Comparison of ENCODE assay signal across 2 cellular contexts in the genomic region with DNA sequence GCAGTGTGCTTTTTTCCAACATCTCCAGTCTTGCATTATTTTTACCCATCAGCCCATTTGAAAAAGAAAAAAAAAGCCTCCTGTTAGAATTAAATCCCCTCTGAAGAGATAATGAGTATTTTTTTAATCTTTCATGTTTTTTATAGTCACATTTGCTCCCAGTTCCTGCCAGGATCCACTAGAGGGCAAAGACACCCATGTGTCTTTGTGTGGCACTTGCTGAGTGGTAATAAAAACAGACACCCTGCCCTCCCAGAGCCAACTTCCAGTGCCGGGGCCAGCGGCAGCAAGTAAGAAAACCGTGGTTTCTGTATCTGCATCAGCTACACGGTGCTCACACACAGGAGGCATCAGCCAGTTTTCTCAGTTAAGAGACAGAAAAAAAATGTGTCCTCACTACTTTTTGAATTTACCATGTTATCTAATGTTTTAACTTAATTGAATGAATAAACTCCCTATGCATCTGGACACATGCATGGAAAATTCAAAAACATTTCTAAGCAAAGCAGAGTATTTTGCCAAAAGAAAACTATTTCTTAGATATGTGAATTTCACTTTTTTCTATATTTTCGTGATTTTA.
TF ChIP-seq lines count a peak whose summit lies in the region.

No MANE protein-coding gene starts in this region.

TF ChIP-seq in liver, 16 proteins besides CTCF, POLR2A, EP300 and RAD21 (continued from another document):
- TF ChIP-seq, protein P1, sequence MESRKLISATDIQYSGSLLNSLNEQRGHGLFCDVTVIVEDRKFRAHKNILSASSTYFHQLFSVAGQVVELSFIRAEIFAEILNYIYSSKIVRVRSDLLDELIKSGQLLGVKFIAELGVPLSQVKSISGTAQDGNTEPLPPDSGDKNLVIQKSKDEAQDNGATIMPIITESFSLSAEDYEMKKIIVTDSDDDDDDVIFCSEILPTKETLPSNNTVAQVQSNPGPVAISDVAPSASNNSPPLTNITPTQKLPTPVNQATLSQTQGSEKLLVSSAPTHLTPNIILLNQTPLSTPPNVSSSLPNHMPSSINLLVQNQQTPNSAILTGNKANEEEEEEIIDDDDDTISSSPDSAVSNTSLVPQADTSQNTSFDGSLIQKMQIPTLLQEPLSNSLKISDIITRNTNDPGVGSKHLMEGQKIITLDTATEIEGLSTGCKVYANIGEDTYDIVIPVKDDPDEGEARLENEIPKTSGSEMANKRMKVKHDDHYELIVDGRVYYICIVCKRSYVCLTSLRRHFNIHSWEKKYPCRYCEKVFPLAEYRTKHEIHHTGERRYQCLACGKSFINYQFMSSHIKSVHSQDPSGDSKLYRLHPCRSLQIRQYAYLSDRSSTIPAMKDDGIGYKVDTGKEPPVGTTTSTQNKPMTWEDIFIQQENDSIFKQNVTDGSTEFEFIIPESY (IDR thresholded peaks at IDR 0.05), result no peak
- TF ChIP-seq REST (IDR thresholded peaks at IDR 0.05), result no peak
- no peak for TF ChIP-seq NR2F2 (IDR thresholded peaks at IDR 0.05)

TF ChIP-seq in HepG2, 621 proteins besides CTCF, POLR2A, EP300 and RAD21 (continued from another document):
- TF ChIP-seq ZFP91 (CRISPR knock-in tag; IDR thresholded peaks at IDR 0.05; ENCODE audit: borderline replicate concordance), result no peak
- TF ChIP-seq SP4 (CRISPR knock-in tag; IDR thresholded peaks at IDR 0.05), result no peak
- no peak for TF ChIP-seq SMAD3 (CRISPR knock-in tag; IDR thresholded peaks at IDR 0.05)
- TF ChIP-seq MTA1 (CRISPR knock-in tag; IDR thresholded peaks at IDR 0.05; ENCODE audit: borderline replicate concordance), result no peak
